Comparison of ENCODE assay signal across 1 cellular context in the genomic region with DNA sequence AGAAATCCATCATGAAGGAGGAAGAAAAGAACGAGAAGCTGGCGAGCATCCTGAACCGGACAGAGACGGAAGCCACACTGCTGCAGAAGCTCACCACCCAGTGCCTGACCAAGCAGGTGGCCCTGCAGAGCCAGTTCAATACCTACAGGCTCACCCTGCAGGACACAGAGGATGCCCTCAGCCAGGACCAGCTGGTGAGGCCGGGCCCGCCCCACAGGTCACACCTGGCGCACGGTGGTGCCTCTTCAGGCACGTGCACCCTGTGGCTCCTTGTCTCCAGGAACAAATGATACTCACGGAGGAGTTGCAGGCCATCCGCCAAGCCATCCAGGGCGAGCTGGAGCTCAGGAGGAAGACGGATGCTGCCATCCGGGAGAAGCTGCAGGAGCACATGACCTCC.
A peak's percentile ranks its signal among the peaks of the same experiment; 100 is the strongest.
TF ChIP-seq lines count a peak whose summit lies in the region.

No MANE protein-coding gene starts in this region.

TF ChIP-seq in HepG2, 621 proteins besides CTCF, POLR2A, EP300 and RAD21:
- TF ChIP-seq, protein P1, sequence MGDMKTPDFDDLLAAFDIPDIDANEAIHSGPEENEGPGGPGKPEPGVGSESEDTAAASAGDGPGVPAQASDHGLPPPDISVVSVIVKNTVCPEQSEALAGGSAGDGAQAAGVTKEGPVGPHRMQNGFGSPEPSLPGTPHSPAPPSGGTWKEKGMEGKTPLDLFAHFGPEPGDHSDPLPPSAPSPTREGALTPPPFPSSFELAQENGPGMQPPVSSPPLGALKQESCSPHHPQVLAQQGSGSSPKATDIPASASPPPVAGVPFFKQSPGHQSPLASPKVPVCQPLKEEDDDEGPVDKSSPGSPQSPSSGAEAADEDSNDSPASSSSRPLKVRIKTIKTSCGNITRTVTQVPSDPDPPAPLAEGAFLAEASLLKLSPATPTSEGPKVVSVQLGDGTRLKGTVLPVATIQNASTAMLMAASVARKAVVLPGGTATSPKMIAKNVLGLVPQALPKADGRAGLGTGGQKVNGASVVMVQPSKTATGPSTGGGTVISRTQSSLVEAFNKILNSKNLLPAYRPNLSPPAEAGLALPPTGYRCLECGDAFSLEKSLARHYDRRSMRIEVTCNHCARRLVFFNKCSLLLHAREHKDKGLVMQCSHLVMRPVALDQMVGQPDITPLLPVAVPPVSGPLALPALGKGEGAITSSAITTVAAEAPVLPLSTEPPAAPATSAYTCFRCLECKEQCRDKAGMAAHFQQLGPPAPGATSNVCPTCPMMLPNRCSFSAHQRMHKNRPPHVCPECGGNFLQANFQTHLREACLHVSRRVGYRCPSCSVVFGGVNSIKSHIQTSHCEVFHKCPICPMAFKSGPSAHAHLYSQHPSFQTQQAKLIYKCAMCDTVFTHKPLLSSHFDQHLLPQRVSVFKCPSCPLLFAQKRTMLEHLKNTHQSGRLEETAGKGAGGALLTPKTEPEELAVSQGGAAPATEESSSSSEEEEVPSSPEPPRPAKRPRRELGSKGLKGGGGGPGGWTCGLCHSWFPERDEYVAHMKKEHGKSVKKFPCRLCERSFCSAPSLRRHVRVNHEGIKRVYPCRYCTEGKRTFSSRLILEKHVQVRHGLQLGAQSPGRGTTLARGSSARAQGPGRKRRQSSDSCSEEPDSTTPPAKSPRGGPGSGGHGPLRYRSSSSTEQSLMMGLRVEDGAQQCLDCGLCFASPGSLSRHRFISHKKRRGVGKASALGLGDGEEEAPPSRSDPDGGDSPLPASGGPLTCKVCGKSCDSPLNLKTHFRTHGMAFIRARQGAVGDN (CRISPR knock-in tag; IDR thresholded peaks at IDR 0.05) = peak; percentile 12; the same call in 1 of the 2 replicates
- TF ChIP-seq, protein P2, sequence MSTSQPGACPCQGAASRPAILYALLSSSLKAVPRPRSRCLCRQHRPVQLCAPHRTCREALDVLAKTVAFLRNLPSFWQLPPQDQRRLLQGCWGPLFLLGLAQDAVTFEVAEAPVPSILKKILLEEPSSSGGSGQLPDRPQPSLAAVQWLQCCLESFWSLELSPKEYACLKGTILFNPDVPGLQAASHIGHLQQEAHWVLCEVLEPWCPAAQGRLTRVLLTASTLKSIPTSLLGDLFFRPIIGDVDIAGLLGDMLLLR (CRISPR knock-in tag; IDR thresholded peaks at IDR 0.05) = no peak
